36 cellular contexts compared by ENCODE assay signal in genomic region chr3:79885407-79885806, GRCh38.
"Had no signal": no experiment of that assay in that cellular context is flagged by ENCODE, and none has a peak within 500 bp of the region (broad histone marks: within the 10 kb centered on the region; RNA-seq: fewer than 3 reads in every experiment).

No MANE protein-coding gene starts in this region.

- H3K4me1 ChIP-seq: adrenal gland, gastroesophageal sphincter, pancreas, prostate gland, thyroid gland, upper lobe of left lung, vagina had no signal

- H3K9me3 Mint-ChIP-seq: brain; neural crest cell; stimulated activated memory B cell treated with anti-CD40 and anti-IgM and Interleukin-4, amounts not matched to agents 10 μg/mL and 1 μg/mL and 100 μg/mL, for 72 hours; stimulated activated naive CD8-positive, alpha-beta T cell treated with anti-CD3 and anti-CD28 coated beads, Interleukin-15, amount 100 ng/mL, for 72 hours had no signal

- H2AFZ ChIP-seq: hepatocyte had no signal

- H3K79me2 ChIP-seq: hepatocyte had no signal

- H3K4me2 ChIP-seq: hepatocyte had no signal

- H3K27ac Mint-ChIP-seq: activated naive CD4-positive, alpha-beta T cell treated with anti-CD3 and anti-CD28 coated beads for 36 hours; activated naive CD8-positive, alpha-beta T cell treated with anti-CD3 and anti-CD28 coated beads for 36 hours; activated T-helper 1 cell treated with anti-CD3 and anti-CD28 coated beads, Interleukin-12 subunit alpha, Interleukin-12 subunit beta, Interleukin-2, Interleukin-4 antibody, amounts not matched to agents 30 ng/mL and 10 ng/mL and 1 ng/mL, durations not matched to agents 14 hours and 24 hours and 36 hours; naive B cell; stimulated activated memory B cell treated with anti-CD40 and anti-IgM and Interleukin-4, amounts not matched to agents 10 μg/mL and 1 μg/mL and 100 μg/mL, for 72 hours; stimulated activated naive CD8-positive, alpha-beta T cell treated with anti-CD3 and anti-CD28 coated beads, Interleukin-15, amount 100 ng/mL, for 72 hours had no signal

- H3K9me3 ChIP-seq: adrenal gland, gastroesophageal sphincter, pancreas, prostate gland, sigmoid colon, thyroid gland, upper lobe of left lung, vagina had no signal

- H3K27ac ChIP-seq: adrenal gland, coronary artery, dorsolateral prefrontal cortex, gastroesophageal sphincter, hepatocyte, pancreas, prostate gland, sigmoid colon, thyroid gland, upper lobe of left lung, vagina, VCaP had no signal

- DNase-seq: activated CD4-positive, alpha-beta T cell treated with anti-CD3 and anti-CD28 coated beads for 48 hours; activated CD4-positive, alpha-beta T cell treated with anti-CD3 and anti-CD28 coated beads, Interleukin-2, amount 50 U/mL, for 48 hours; activated CD8-positive, alpha-beta memory T cell treated with anti-CD3 and anti-CD28 coated beads for 24 hours; activated effector memory CD4-positive, alpha-beta T cell treated with anti-CD3 and anti-CD28 coated beads, Interleukin-2, amount 50 U/mL, for 16 hours; activated naive CD4-positive, alpha-beta T cell treated with anti-CD3 and anti-CD28 coated beads for 36 hours; activated naive CD8-positive, alpha-beta T cell treated with anti-CD3 and anti-CD28 coated beads for 36 hours; activated T-cell treated with anti-CD3 and anti-CD28 coated beads, Interleukin-2, amount 50 U/mL, for 1 hour; adrenal gland; aorta; dorsolateral prefrontal cortex; effector memory CD4-positive, alpha-beta T cell; islet precursor cell; left cardiac atrium; left ventricle myocardium superior; mammary epithelial cell; naive B cell; nucleus accumbens; pancreas; sigmoid colon; small intestine; stimulated activated CD4-positive, alpha-beta T cell treated with anti-CD3 and anti-CD28 coated beads, Interleukin-4, amount 100 ng/mL, for 24 hours; stimulated activated naive CD8-positive, alpha-beta T cell treated with anti-CD3 and anti-CD28 coated beads, Interleukin-15, amount 100 ng/mL, for 72 hours; substantia nigra; T-helper 9 cell; thyroid gland; upper lobe of left lung had no signal

- H3K36me3 ChIP-seq: adrenal gland, gastroesophageal sphincter, pancreas, prostate gland, sigmoid colon, thyroid gland, upper lobe of left lung, vagina had no signal

- H3K27me3 Mint-ChIP-seq: activated naive CD8-positive, alpha-beta T cell treated with anti-CD3 and anti-CD28 coated beads for 36 hours; naive B cell; stimulated activated memory B cell treated with anti-CD40 and anti-IgM and Interleukin-4, amounts not matched to agents 10 μg/mL and 1 μg/mL and 100 μg/mL, for 72 hours; stimulated activated naive CD8-positive, alpha-beta T cell treated with anti-CD3 and anti-CD28 coated beads, Interleukin-15, amount 100 ng/mL, for 72 hours had no signal

- H3K4me1 Mint-ChIP-seq: activated naive CD8-positive, alpha-beta T cell treated with anti-CD3 and anti-CD28 coated beads for 36 hours; naive B cell; stimulated activated memory B cell treated with anti-CD40 and anti-IgM and Interleukin-4, amounts not matched to agents 10 μg/mL and 1 μg/mL and 100 μg/mL, for 72 hours; stimulated activated naive CD8-positive, alpha-beta T cell treated with anti-CD3 and anti-CD28 coated beads, Interleukin-15, amount 100 ng/mL, for 72 hours had no signal

- H3K36me3 Mint-ChIP-seq: activated naive CD8-positive, alpha-beta T cell treated with anti-CD3 and anti-CD28 coated beads for 36 hours; brain; naive B cell; stimulated activated memory B cell treated with anti-CD40 and anti-IgM and Interleukin-4, amounts not matched to agents 10 μg/mL and 1 μg/mL and 100 μg/mL, for 72 hours had no signal

- H3K4me3 Mint-ChIP-seq: activated naive CD4-positive, alpha-beta T cell treated with anti-CD3 and anti-CD28 coated beads for 36 hours; activated naive CD8-positive, alpha-beta T cell treated with anti-CD3 and anti-CD28 coated beads for 36 hours; activated T-helper 1 cell treated with anti-CD3 and anti-CD28 coated beads, Interleukin-12 subunit alpha, Interleukin-12 subunit beta, Interleukin-2, Interleukin-4 antibody, amounts not matched to agents 30 ng/mL and 10 ng/mL and 1 ng/mL, durations not matched to agents 14 hours and 24 hours and 36 hours; brain; naive B cell; neural crest cell; stimulated activated memory B cell treated with anti-CD40 and anti-IgM and Interleukin-4, amounts not matched to agents 10 μg/mL and 1 μg/mL and 100 μg/mL, for 72 hours; stimulated activated naive CD8-positive, alpha-beta T cell treated with anti-CD3 and anti-CD28 coated beads, Interleukin-15, amount 100 ng/mL, for 72 hours had no signal

- H3K27me3 ChIP-seq: adrenal gland, dorsolateral prefrontal cortex, gastroesophageal sphincter, hepatocyte, pancreas, sigmoid colon, thyroid gland, upper lobe of left lung, vagina had no signal

- ATAC-seq: gastroesophageal sphincter; left ventricle myocardium superior; pancreas; stimulated activated memory B cell treated with anti-CD40 and anti-IgM and Interleukin-4, amounts not matched to agents 10 μg/mL and 1 μg/mL and 100 μg/mL, for 72 hours; stimulated activated naive CD8-positive, alpha-beta T cell treated with anti-CD3 and anti-CD28 coated beads, Interleukin-15, amount 100 ng/mL, for 72 hours had no signal

- H3K4me3 ChIP-seq: adrenal gland, coronary artery, dorsolateral prefrontal cortex, gastroesophageal sphincter, hepatocyte, pancreas, prostate gland, sigmoid colon, thyroid gland, upper lobe of left lung, vagina had no signal
